Comparison of ENCODE assay signal across 8 cellular contexts in genomic region chr6:111573892-111574800, GRCh38. TPM values are rescaled to one million over a fixed set of nuclear protein-coding genes. Genes with fewer than 3 reads are reported as not detected.
A peak's percentile ranks its signal among the peaks of the same experiment; 100 is the strongest.
DNase-seq lines count a peak whose midpoint lies in the region; FAIRE-seq and TF ChIP-seq lines count a peak whose summit lies in the region.

No MANE protein-coding gene starts in this region.

- intact Hi-C loops in esophagus muscularis mucosa (cut with DNase I), result no loop called here
- intact Hi-C loops in sigmoid colon (cut with DNase I), result no loop called here

- H3K27me3 ChIP-seq in esophagus muscularis mucosa (no peaks in the 10 kb centered on the region), sigmoid colon (no peaks in the 10 kb centered on the region)

- 60% methylated on average over 3 of the region's 3 CpGs for WGBS in esophagus muscularis mucosa
- 77 to 80% methylated on average over 3 of the region's 3 CpGs for WGBS in sigmoid colon, 2 donors

- H3K4me3 ChIP-seq in esophagus muscularis mucosa, result no peak overlapping the region
- no peak overlapping the region for H3K4me3 ChIP-seq in sigmoid colon

- no peak for FAIRE-seq in RCC 7860 (lab: Jason Lieb, UNC)

- peak overlapping the region; percentile 30 to 77 (median 56) for H3K27ac ChIP-seq in esophagus muscularis mucosa (replicated peaks in 1 of 4)
- peak overlapping the region; percentile 30 to 74 (median 65) for H3K27ac ChIP-seq in sigmoid colon

- peaks cover 9 to 43% (median 38%) of the 10 kb centered on the region in 4 donors for H3K4me1 ChIP-seq in esophagus muscularis mucosa
- peaks cover 0 to 28% (median 15%) of the 10 kb centered on the region in 4 donors for H3K4me1 ChIP-seq in sigmoid colon

- H3K36me3 ChIP-seq in esophagus muscularis mucosa (peaks cover under 1 to 60% (median 36%) of the 10 kb centered on the region in 4 donors), sigmoid colon (peaks cover 0 to 43% (median 3%) of the 10 kb centered on the region in 4 donors)

- no peaks in the 10 kb centered on the region for H3K9me3 ChIP-seq in esophagus muscularis mucosa
- no peaks in the 10 kb centered on the region for H3K9me3 ChIP-seq in sigmoid colon

- TF ChIP-seq POLR2A in esophagus muscularis mucosa (IDR thresholded peaks at IDR 0.05; ENCODE audit: low read depth) (no peak), sigmoid colon (IDR thresholded peaks at IDR 0.05) (no peak)

- TF ChIP-seq CTCF in esophagus muscularis mucosa (IDR thresholded peaks at IDR 0.05) (no peak), sigmoid colon (IDR thresholded peaks at IDR 0.05) (no peak), GM20000 (IDR thresholded peaks at IDR 0.05; ENCODE audit: extremely low read depth, missing control alignments) (no peak)

- peak; percentile 93 for DNase-seq in EL
- DNase-seq in RCC 7860 (ENCODE audit: low spot score), result peak; percentile 50
- no peak for DNase-seq in esophagus muscularis mucosa (ENCODE audit: extremely low spot score)
- DNase-seq in sigmoid colon, result peak; percentile 75
- no peak for DNase-seq in 8988T
- no peak for DNase-seq in HPDE6-E6E7 (ENCODE audit: extremely low spot score)
- no peak for DNase-seq in GM20000 (ENCODE audit: low spot score)
- no peak for DNase-seq in iPS-NIHi11 (ENCODE audit: low spot score)

- no peak for TF ChIP-seq EP300 in esophagus muscularis mucosa (IDR thresholded peaks at IDR 0.05)
- TF ChIP-seq EP300 in sigmoid colon (IDR thresholded peaks at IDR 0.05), result peak in 1 of 4 donors; percentile 40

RNA-seq across cellular contexts. Expression of gene TRAF3IP2, which starts 31.5 kb away (rescaled TPM):
- total RNA-seq in esophagus muscularis mucosa (10 to 100 TPM; 16.6 to 37.1 (median 32.4) TPM), sigmoid colon (10 to 100 TPM; 15.8 to 21.4 (median 17.3) TPM)
- polyA plus RNA-seq in sigmoid colon, result 10 to 100 TPM; 39.2 to 58.5 (median 48.0) TPM

Comparison
In these comparisons a context has a peak if more than half of its experiments do, and no peak if none do; other contexts are left out.
1. DNase-seq: peak in EL (single experiment), RCC 7860 (single experiment) and sigmoid colon (single experiment); none in esophagus muscularis mucosa (single experiment), 8988T (single experiment), HPDE6-E6E7 (single experiment), GM20000 (single experiment) and iPS-NIHi11 (single experiment).